1 cellular context compared by ENCODE assay signal in genomic region chr6:130742282-130742681, GRCh38.
TF ChIP-seq lines count a peak whose summit lies in the region.

No MANE protein-coding gene starts in this region.

TF ChIP-seq in SK-N-SH, 30 proteins besides CTCF, POLR2A, EP300 and RAD21 (continued from another document):
- TF ChIP-seq REST (IDR thresholded peaks at IDR 0.05; ENCODE audit: low read depth, low read length) (no peak), JUND (IDR thresholded peaks at IDR 0.05) (peak; percentile 53), RXRA (IDR thresholded peaks at IDR 0.05; ENCODE audit: borderline replicate concordance, low read depth) (no peak; the same call in 1 of the 2 replicates)
